Comparison of ENCODE assay signal across 26 cellular contexts in genomic region chr7:127673902-127674301, GRCh38. TPM values are rescaled to one million over a fixed set of nuclear protein-coding genes. Genes with fewer than 3 reads are reported as not detected.
A peak's percentile ranks its signal among the peaks of the same experiment; 100 is the strongest.
DNase-seq lines count a peak whose midpoint lies in the region; ATAC-seq, FAIRE-seq and TF ChIP-seq lines count a peak whose summit lies in the region.
"Had no signal": no experiment of that assay in that cellular context is flagged by ENCODE, and none has a peak within 500 bp of the region (broad histone marks: within the 10 kb centered on the region; RNA-seq: fewer than 3 reads in every experiment).

No MANE protein-coding gene starts in this region.

- no peaks in the 10 kb centered on the region for H3K27me3 ChIP-seq in RWPE2 (ENCODE audit: insufficient read depth, poor library complexity, severe bottlenecking)
- no peaks in the 10 kb centered on the region for H3K27me3 ChIP-seq in endothelial cell of umbilical vein (ENCODE audit: control insufficient read depth in 2 of 2, insufficient read depth in 2 of 2, low read length in 2 of 2)
- H3K27me3 ChIP-seq in pancreas = no peaks in the 10 kb centered on the region
- H3K27me3 ChIP-seq: BLaER1 treated with 17β-estradiol and CSF1 and Interleukin-3, amounts not matched to agents 10 nM and 100 nM; MG63 had no signal

- peak; percentile 34 for DNase-seq in EH (ENCODE audit: low read depth)
- DNase-seq in RWPE2 (ENCODE audit: low spot score) = no peak
- DNase-seq in endothelial cell of umbilical vein (ENCODE audit: low read depth, low spot score) = no peak
- DNase-seq in mesothelial cell of epicardium (ENCODE audit: low spot score in 2 of 2, unreplicated experiment in 2 of 2) = no peak
- no peak for DNase-seq in SHP77 treated with DMSO at 0.1 percent for 48 hours (lab: John Stamatoyannopoulos, UW)
- DNase-seq in pancreas = no peak
- DNase-seq in NK-92 treated with Interleukin-12 subunit alpha and Interleukin-12 subunit beta, amount 100 ng/mL, for 24 hours (lab: John Stamatoyannopoulos, UW) = no peak
- no peak for DNase-seq in stimulated activated naive CD4-positive, alpha-beta T cell (lab: John Stamatoyannopoulos, UW)
- DNase-seq: activated CD4-positive, alpha-beta T cell treated with anti-CD3 and anti-CD28 coated beads for 48 hours; amygdala; effector CD4-positive, alpha-beta T cell; hippocampal formation; kidney; NCI-H146; NCI-H2227 treated with DMSO at 0.1 percent for 48 hours; psoas muscle; stimulated activated CD4-positive, alpha-beta T cell treated with anti-CD3 and anti-CD28 coated beads, Interleukin-4, amount 100 ng/mL, for 24 hours had no signal

- POLR2A ChIA-PET in endothelial cell of umbilical vein (lab: Charles Lee) = no interaction called here

- CTCF ChIA-PET in endothelial cell of umbilical vein (lab: Charles Lee) = interaction anchor here (0.6 to 1.6 kb wide), 7 partner anchors 11 to 536 kb away, joined by 3 to 5 read pairs (median 3); no protein-coding TSS in a partner anchor

- no peaks in the 10 kb centered on the region for H3K9me3 ChIP-seq in RWPE2 (ENCODE audit: severe bottlenecking)
- no peaks in the 10 kb centered on the region for H3K9me3 ChIP-seq in endothelial cell of umbilical vein (replicated peaks; ENCODE audit: control insufficient read depth, insufficient read depth, low read length)
- H3K9me3 ChIP-seq in pancreas = no peaks in the 10 kb centered on the region
- H3K9me3 ChIP-seq: HAP-1, MG63, psoas muscle had no signal

- H3K4me3 ChIP-seq in RWPE2 (ENCODE audit: severe bottlenecking) (no peak overlapping the region), endothelial cell of umbilical vein (replicated peaks in 1 of 3; ENCODE audit: insufficient read depth in 1 of 3, low read depth in 1 of 3, low read length in 3 of 3) (no peak overlapping the region), pancreas (no peak overlapping the region)
- H3K4me3 ChIP-seq: BLaER1 treated with 17β-estradiol and CSF1 and Interleukin-3, amounts not matched to agents 10 nM and 100 nM; HAP-1; MG63; psoas muscle; smooth muscle cell had no signal

- peak overlapping the region; percentile 20 for H3K4me2 ChIP-seq in endothelial cell of umbilical vein (ENCODE audit: insufficient read depth, low read length)
- H3K4me2 ChIP-seq: BLaER1 treated with 17β-estradiol and CSF1 and Interleukin-3, amounts not matched to agents 10 nM and 100 nM; smooth muscle cell had no signal

- TF ChIP-seq POLR2A in endothelial cell of umbilical vein (IDR thresholded peaks at IDR 0.05; ENCODE audit: low read depth, low read length) = no peak

- H3K27ac Mint-ChIP-seq in mesothelial cell of epicardium = peak overlapping the region; percentile 55
- H3K27ac Mint-ChIP-seq: natural killer cell treated with Interleukin-12 subunit alpha and Interleukin-12 subunit beta and Interleukin-15 and Interleukin-18, amount 100 ng/mL, for 72 hours had no signal

- WGBS in pancreas, 2 donors = 44 to 45% methylated on average over 3 of the region's 3 CpGs

- FAIRE-seq in endothelial cell of umbilical vein (lab: Jason Lieb, UNC) = peak; percentile 46
- FAIRE-seq in pancreas (lab: Jason Lieb, UNC) = no peak
- FAIRE-seq: G401.6, kidney, RCC 7860 had no signal

- H3K36me3 Mint-ChIP-seq in mesothelial cell of epicardium = peaks cover 41% of the 10 kb centered on the region

- TF ChIP-seq CTCF in RWPE2 (IDR thresholded peaks at IDR 0.05; ENCODE audit: poor library complexity, severe bottlenecking) (no peak), endothelial cell of umbilical vein (IDR thresholded peaks at IDR 0.05; ENCODE audit: extremely low read depth in 1 of 2, insufficient read depth in 1 of 2, low read depth in 1 of 2, low read length in 2 of 2) (no peak), mesothelial cell of epicardium (IDR thresholded peaks at IDR 0.05; ENCODE audit: unreplicated experiment) (no peak), pancreas (IDR thresholded peaks at IDR 0.05) (no peak)

- H3K4me1 Mint-ChIP-seq in mesothelial cell of epicardium = peaks cover 5% of the 10 kb centered on the region

- ATAC-seq in RWPE2 (ENCODE audit: low read depth) (peak; percentile 36; the same call in 1 of the 3 replicates), pancreas (no peak)
- ATAC-seq: natural killer cell treated with Interleukin-12 subunit alpha and Interleukin-12 subunit beta and Interleukin-15 and Interleukin-18, amount 100 ng/mL, for 72 hours had no signal

- H3K4me3 Mint-ChIP-seq in mesothelial cell of epicardium = no peak overlapping the region
- H3K4me3 Mint-ChIP-seq: natural killer cell treated with Interleukin-12 subunit alpha and Interleukin-12 subunit beta and Interleukin-15 and Interleukin-18, amount 100 ng/mL, for 72 hours had no signal

- peaks cover 6% of the 10 kb centered on the region for H4K20me1 ChIP-seq in endothelial cell of umbilical vein (replicated peaks; ENCODE audit: control insufficient read depth, extremely low read depth, insufficient read depth, low read length)

- H3K4me1 ChIP-seq in RWPE2 (ENCODE audit: insufficient read depth, poor library complexity, severe bottlenecking) (peaks cover 10% of the 10 kb centered on the region), endothelial cell of umbilical vein (ENCODE audit: control insufficient read depth, extremely low read depth, insufficient read depth, low read length) (peaks cover 24% of the 10 kb centered on the region), pancreas (peaks cover 0 to 6% (median 0%) of the 10 kb centered on the region in 3 donors)
- H3K4me1 ChIP-seq: HAP-1 had no signal

- H3K9me3 Mint-ChIP-seq in mesothelial cell of epicardium = peaks cover 6% of the 10 kb centered on the region
- H3K9me3 Mint-ChIP-seq: natural killer cell treated with Interleukin-12 subunit alpha and Interleukin-12 subunit beta and Interleukin-15 and Interleukin-18, amount 100 ng/mL, for 72 hours had no signal

- H3K36me3 ChIP-seq in RWPE2 (ENCODE audit: low read depth) (peaks cover 87% of the 10 kb centered on the region), endothelial cell of umbilical vein (ENCODE audit: control insufficient read depth in 2 of 2, extremely low read depth in 1 of 2, insufficient read depth in 2 of 2, low read length in 2 of 2) (peaks cover 0 to 5% of the 10 kb centered on the region in 2 experiments), pancreas (no peaks in the 10 kb centered on the region)

- dilution Hi-C loops in endothelial cell of umbilical vein (cut with MboI; ENCODE audit: extremely low pct_ligation_motif_present, low sequenced_read_pairs) = no loop called here

- no TSS peak for BruUV-seq in endothelial cell of umbilical vein (replicated peaks; lab: Mats Ljungman, UMichigan)

- peak overlapping the region; percentile 9 for H3K27ac ChIP-seq in RWPE2 (ENCODE audit: poor library complexity, severe bottlenecking)
- H3K27ac ChIP-seq in endothelial cell of umbilical vein (ENCODE audit: insufficient read depth, low read depth, low read length) = no peak overlapping the region
- no peak overlapping the region for H3K27ac ChIP-seq in pancreas
- H3K27ac ChIP-seq: BLaER1 treated with 17β-estradiol and CSF1 and Interleukin-3, amounts not matched to agents 10 nM and 100 nM; psoas muscle had no signal

- H3K9ac ChIP-seq in endothelial cell of umbilical vein (replicated peaks; ENCODE audit: extremely low read depth, insufficient read depth, low read length) = no peak overlapping the region
- H3K9ac ChIP-seq: BLaER1 treated with 17β-estradiol and CSF1 and Interleukin-3, amounts not matched to agents 10 nM and 100 nM had no signal

- no peaks in the 10 kb centered on the region for H3K9me1 ChIP-seq in endothelial cell of umbilical vein (replicated peaks; ENCODE audit: control insufficient read depth, extremely low read depth, insufficient read depth, low read length)

- intact Hi-C loops in endothelial cell of umbilical vein (cut with micrococcal nuclease) (no loop called here), pancreas (cut with DNase I) (no loop called here)

- no peak overlapping the region for H2AFZ ChIP-seq in endothelial cell of umbilical vein (ENCODE audit: low read depth, low read length)

- H3K79me2 ChIP-seq in endothelial cell of umbilical vein (ENCODE audit: control insufficient read depth, insufficient read depth, low read length) = peaks cover 96% of the 10 kb centered on the region

- no peaks in the 10 kb centered on the region for H3K27me3 Mint-ChIP-seq in mesothelial cell of epicardium (ENCODE audit: low read depth)
- H3K27me3 Mint-ChIP-seq: natural killer cell treated with Interleukin-12 subunit alpha and Interleukin-12 subunit beta and Interleukin-15 and Interleukin-18, amount 100 ng/mL, for 72 hours had no signal

TF ChIP-seq in endothelial cell of umbilical vein, 7 proteins besides CTCF, POLR2A, EP300 and RAD21:
- no peak for TF ChIP-seq MYC (IDR thresholded peaks at IDR 0.05; ENCODE audit: low read depth, low read length)

RNA-seq across cellular contexts. Expression of gene SND1, which starts 21.9 kb away (rescaled TPM):
- total RNA-seq in endothelial cell of umbilical vein = 234 and 249 TPM in 2 replicates
- 113 and 116 TPM in 2 replicates for polyA plus RNA-seq in endothelial cell of umbilical vein
- polyA plus RNA-seq in endothelial cell of umbilical vein (2011; cell fraction: cytosol; rRNA removed) = 142 and 145 TPM in 2 replicates
- polyA plus RNA-seq in endothelial cell of umbilical vein (2011; cell fraction: nucleus; rRNA removed) = 150 and 152 TPM in 2 replicates
- polyA plus RNA-seq in endothelial cell of umbilical vein (2012) = 164 and 205 TPM in 2 replicates
- polyA minus RNA-seq in endothelial cell of umbilical vein = 269 and 273 TPM in 2 replicates
- 158 TPM for polyA minus RNA-seq in endothelial cell of umbilical vein (2011; cell fraction: cytosol; rRNA and poly(A)+ RNA removed)
- 216 and 269 TPM in 2 replicates for polyA minus RNA-seq in endothelial cell of umbilical vein (2011; cell fraction: nucleus; rRNA and poly(A)+ RNA removed)
- 205 to 211 TPM (median 208 TPM) in 3 replicates for total RNA-seq in mesothelial cell of epicardium
- total RNA-seq in pancreas = 100 to 1,000 TPM; 206 to 308 (median 258) TPM
- polyA plus RNA-seq in pancreas = 100 to 1,000 TPM in 1 of 2 donors, 10 to 100 TPM in 1; 84.1 to 132 TPM

RNA-seq across cellular contexts. Expression of gene PAX4, which starts 56.0 kb away (rescaled TPM):
- not detected in 2 replicates for total RNA-seq in endothelial cell of umbilical vein
- not detected in 2 replicates for polyA plus RNA-seq in endothelial cell of umbilical vein
- not detected in 2 replicates for polyA plus RNA-seq in endothelial cell of umbilical vein (2011; cell fraction: cytosol; rRNA removed)
- polyA plus RNA-seq in endothelial cell of umbilical vein (2011; cell fraction: nucleus; rRNA removed) = not detected in 2 replicates
- not detected in 2 replicates for polyA plus RNA-seq in endothelial cell of umbilical vein (2012)
- not detected in 2 replicates for polyA minus RNA-seq in endothelial cell of umbilical vein
- polyA minus RNA-seq in endothelial cell of umbilical vein (2011; cell fraction: cytosol; rRNA and poly(A)+ RNA removed) = not detected
- polyA minus RNA-seq in endothelial cell of umbilical vein (2011; cell fraction: nucleus; rRNA and poly(A)+ RNA removed) = not detected in 2 replicates
- total RNA-seq in mesothelial cell of epicardium = not detected in 3 replicates
- total RNA-seq in pancreas = under 1 TPM in 2 of 6 donors, not detected in 4; 0.09 to 0.21 TPM
- under 1 TPM in 1 of 2 donors, not detected in 1; 0.42 TPM for polyA plus RNA-seq in pancreas
- total RNA-seq: A673; kidney; mesenteric fat pad; natural killer cell treated with Interleukin-12 subunit alpha and Interleukin-12 subunit beta and Interleukin-15 and Interleukin-18, amount 100 ng/mL, for 72 hours; psoas muscle; smooth muscle cell had no signal
- polyA plus RNA-seq: psoas muscle, smooth muscle cell had no signal
